ENCODE assay signal across 1 cellular context in the genomic region with DNA sequence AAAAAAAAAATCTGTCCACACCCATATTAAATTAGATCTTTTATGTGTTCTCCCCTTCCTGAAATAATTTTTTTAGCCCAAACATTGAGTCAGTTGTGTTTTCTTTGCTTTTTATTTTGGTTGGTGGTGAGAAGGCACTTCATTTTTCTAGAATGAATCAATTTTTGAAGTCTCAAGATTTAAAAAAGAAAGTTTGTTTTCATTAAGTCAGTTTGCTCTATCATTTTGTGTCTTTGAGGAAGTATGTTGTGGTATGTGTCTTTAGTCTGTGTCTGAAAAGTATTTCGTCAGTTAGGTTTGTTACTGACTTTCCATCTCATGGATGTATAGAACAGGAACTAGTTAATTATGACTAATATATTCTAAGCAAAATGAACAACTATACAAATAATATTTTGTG.
TF ChIP-seq lines count a peak whose summit lies in the region.

No MANE protein-coding gene starts in this region.

TF ChIP-seq in A549, 52 proteins besides CTCF, POLR2A, EP300 and RAD21 (continued from another document):
- TF ChIP-seq, protein P1, sequence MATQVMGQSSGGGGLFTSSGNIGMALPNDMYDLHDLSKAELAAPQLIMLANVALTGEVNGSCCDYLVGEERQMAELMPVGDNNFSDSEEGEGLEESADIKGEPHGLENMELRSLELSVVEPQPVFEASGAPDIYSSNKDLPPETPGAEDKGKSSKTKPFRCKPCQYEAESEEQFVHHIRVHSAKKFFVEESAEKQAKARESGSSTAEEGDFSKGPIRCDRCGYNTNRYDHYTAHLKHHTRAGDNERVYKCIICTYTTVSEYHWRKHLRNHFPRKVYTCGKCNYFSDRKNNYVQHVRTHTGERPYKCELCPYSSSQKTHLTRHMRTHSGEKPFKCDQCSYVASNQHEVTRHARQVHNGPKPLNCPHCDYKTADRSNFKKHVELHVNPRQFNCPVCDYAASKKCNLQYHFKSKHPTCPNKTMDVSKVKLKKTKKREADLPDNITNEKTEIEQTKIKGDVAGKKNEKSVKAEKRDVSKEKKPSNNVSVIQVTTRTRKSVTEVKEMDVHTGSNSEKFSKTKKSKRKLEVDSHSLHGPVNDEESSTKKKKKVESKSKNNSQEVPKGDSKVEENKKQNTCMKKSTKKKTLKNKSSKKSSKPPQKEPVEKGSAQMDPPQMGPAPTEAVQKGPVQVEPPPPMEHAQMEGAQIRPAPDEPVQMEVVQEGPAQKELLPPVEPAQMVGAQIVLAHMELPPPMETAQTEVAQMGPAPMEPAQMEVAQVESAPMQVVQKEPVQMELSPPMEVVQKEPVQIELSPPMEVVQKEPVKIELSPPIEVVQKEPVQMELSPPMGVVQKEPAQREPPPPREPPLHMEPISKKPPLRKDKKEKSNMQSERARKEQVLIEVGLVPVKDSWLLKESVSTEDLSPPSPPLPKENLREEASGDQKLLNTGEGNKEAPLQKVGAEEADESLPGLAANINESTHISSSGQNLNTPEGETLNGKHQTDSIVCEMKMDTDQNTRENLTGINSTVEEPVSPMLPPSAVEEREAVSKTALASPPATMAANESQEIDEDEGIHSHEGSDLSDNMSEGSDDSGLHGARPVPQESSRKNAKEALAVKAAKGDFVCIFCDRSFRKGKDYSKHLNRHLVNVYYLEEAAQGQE (IDR thresholded peaks at IDR 0.05): no peak
- TF ChIP-seq CBX8 (IDR thresholded peaks at IDR 0.05): no peak
TF ChIP-seq in A549: peak in this region for 0.
